ENCODE assay signal across 11 cellular contexts in genomic region chr1:226719596-226720386, GRCh38. TPM values are rescaled to one million over a fixed set of nuclear protein-coding genes. Genes with fewer than 3 reads are reported as not detected.
DNase-seq lines count a peak whose midpoint lies in the region; ATAC-seq and TF ChIP-seq lines count a peak whose summit lies in the region.
"Had no signal": no experiment of that assay in that cellular context is flagged by ENCODE, and none has a peak within 500 bp of the region (broad histone marks: within the 10 kb centered on the region; RNA-seq: fewer than 3 reads in every experiment).

No MANE protein-coding gene starts in this region.

- intact Hi-C loops in activated CD8-positive, alpha-beta T cell treated with anti-CD3 and anti-CD28 coated beads for 36 hours (cut with micrococcal nuclease), result no loop called here

- POLR2A ChIA-PET in activated CD8-positive, alpha-beta T cell treated with anti-CD3 and anti-CD28 coated beads for 36 hours (lab: Charles Lee), result interaction anchor here (0.7 to 1.7 kb wide), 5 partner anchors 9 to 76 kb away, joined by 3 to 7 read pairs (median 3); no protein-coding TSS in a partner anchor

- H3K4me1 Mint-ChIP-seq in activated CD8-positive, alpha-beta T cell treated with anti-CD3 and anti-CD28 coated beads for 36 hours (ENCODE audit: low read depth), result peaks cover 86% of the 10 kb centered on the region
- H3K4me1 Mint-ChIP-seq in immature natural killer cell (peaks cover 73 to 82% of the 10 kb centered on the region in 2 donors), type B pancreatic cell (ENCODE audit: unreplicated experiment) (peaks cover 39% of the 10 kb centered on the region)

- H3K27ac Mint-ChIP-seq in activated CD8-positive, alpha-beta T cell treated with anti-CD3 and anti-CD28 coated beads for 36 hours, result peak overlapping the region; percentile 90
- H3K27ac Mint-ChIP-seq in immature natural killer cell (peak overlapping the region in 5 of 6 donors; percentile 18 to 87 (median 72)), type B pancreatic cell (peak overlapping the region; percentile 77)

- in situ Hi-C loops in ACHN (cut with HindIII; ENCODE audit: low pct_ligation_motif_present, low pct_unique_long_range_greater_than_20kb, low sequenced_read_pairs), result no loop called here

- DNase-seq in activated effector memory CD4-positive, alpha-beta T cell treated with anti-CD3 and anti-CD28 coated beads, Interleukin-2, amount 50 U/mL, for 16 hours, result peak; percentile 58
- no peak for DNase-seq in activated effector memory CD4-positive, alpha-beta T cell treated with Interleukin-2 at 50 U/mL for 16 hours
- no peak for DNase-seq in activated CD8-positive, alpha-beta T cell treated with anti-CD3 and anti-CD28 coated beads for 36 hours
- DNase-seq in immature natural killer cell (no peak), type B pancreatic cell (ENCODE audit: extremely low spot score, unreplicated experiment) (no peak), ACHN (no peak)
- DNase-seq: activated CD8-positive, alpha-beta memory T cell treated with anti-CD3 and anti-CD28 coated beads, Interleukin-2, amount 50 U/mL, for 4 hours; NCI-H226; pancreas had no signal

- no peak for ATAC-seq in activated CD8-positive, alpha-beta T cell treated with anti-CD3 and anti-CD28 coated beads for 36 hours
- ATAC-seq in HG03571 (IDR thresholded peaks at IDR 0.05; ENCODE audit: unreplicated experiment) (no peak), HG02678 (IDR thresholded peaks at IDR 0.05; ENCODE audit: unreplicated experiment) (no peak)

- H3K9me3 Mint-ChIP-seq in activated CD8-positive, alpha-beta T cell treated with anti-CD3 and anti-CD28 coated beads for 36 hours, result peaks cover 4% of the 10 kb centered on the region
- H3K9me3 Mint-ChIP-seq in immature natural killer cell (no peaks in the 10 kb centered on the region), type B pancreatic cell (no peaks in the 10 kb centered on the region)

- TF ChIP-seq CTCF in activated CD8-positive, alpha-beta T cell treated with anti-CD3 and anti-CD28 coated beads for 36 hours (IDR thresholded peaks at IDR 0.05), result no peak
- no peak for TF ChIP-seq CTCF in type B pancreatic cell (conservative IDR thresholded peaks at IDR 0.05)

- CTCF ChIA-PET in activated CD8-positive, alpha-beta T cell treated with anti-CD3 and anti-CD28 coated beads for 36 hours (lab: Charles Lee), result interaction anchor here (0.9 to 1.9 kb wide), 6 partner anchors 10 to 86 kb away, joined by 3 to 6 read pairs (median 4); no protein-coding TSS in a partner anchor

- H3K4me3 Mint-ChIP-seq in activated CD8-positive, alpha-beta T cell treated with anti-CD3 and anti-CD28 coated beads for 36 hours, result peak overlapping the region; percentile 20
- H3K4me3 Mint-ChIP-seq in immature natural killer cell (peak overlapping the region in 1 of 5 donors; percentile 29), type B pancreatic cell (peak overlapping the region; percentile 73)

- H3K36me3 Mint-ChIP-seq in activated CD8-positive, alpha-beta T cell treated with anti-CD3 and anti-CD28 coated beads for 36 hours (ENCODE audit: low read depth), result peaks cover 64% of the 10 kb centered on the region
- H3K36me3 Mint-ChIP-seq in immature natural killer cell (no peaks in the 10 kb centered on the region), type B pancreatic cell (peaks cover 3% of the 10 kb centered on the region)

- H3K27me3 Mint-ChIP-seq in activated CD8-positive, alpha-beta T cell treated with anti-CD3 and anti-CD28 coated beads for 36 hours, result no peaks in the 10 kb centered on the region
- H3K27me3 Mint-ChIP-seq in immature natural killer cell (ENCODE audit: low read depth in 3 of 3), result peaks cover 0 to 2% (median 0%) of the 10 kb centered on the region in 3 donors
- H3K27me3 Mint-ChIP-seq in type B pancreatic cell, result no peaks in the 10 kb centered on the region

RNA-seq across cellular contexts. Expression of gene ITPKB, which starts 19.3 kb away (rescaled TPM):
- total RNA-seq in activated CD8-positive, alpha-beta T cell treated with anti-CD3 and anti-CD28 coated beads for 36 hours, result 10 to 100 TPM; 40.8 to 42.6 TPM
- polyA plus RNA-seq in immature natural killer cell, result 10 to 100 TPM; 14.1 to 37.8 (median 18.7) TPM
- 24.5 and 31.4 TPM in 2 replicates for total RNA-seq in type B pancreatic cell (ENCODE audit: low replicate concordance)
